In the genomic region with DNA sequence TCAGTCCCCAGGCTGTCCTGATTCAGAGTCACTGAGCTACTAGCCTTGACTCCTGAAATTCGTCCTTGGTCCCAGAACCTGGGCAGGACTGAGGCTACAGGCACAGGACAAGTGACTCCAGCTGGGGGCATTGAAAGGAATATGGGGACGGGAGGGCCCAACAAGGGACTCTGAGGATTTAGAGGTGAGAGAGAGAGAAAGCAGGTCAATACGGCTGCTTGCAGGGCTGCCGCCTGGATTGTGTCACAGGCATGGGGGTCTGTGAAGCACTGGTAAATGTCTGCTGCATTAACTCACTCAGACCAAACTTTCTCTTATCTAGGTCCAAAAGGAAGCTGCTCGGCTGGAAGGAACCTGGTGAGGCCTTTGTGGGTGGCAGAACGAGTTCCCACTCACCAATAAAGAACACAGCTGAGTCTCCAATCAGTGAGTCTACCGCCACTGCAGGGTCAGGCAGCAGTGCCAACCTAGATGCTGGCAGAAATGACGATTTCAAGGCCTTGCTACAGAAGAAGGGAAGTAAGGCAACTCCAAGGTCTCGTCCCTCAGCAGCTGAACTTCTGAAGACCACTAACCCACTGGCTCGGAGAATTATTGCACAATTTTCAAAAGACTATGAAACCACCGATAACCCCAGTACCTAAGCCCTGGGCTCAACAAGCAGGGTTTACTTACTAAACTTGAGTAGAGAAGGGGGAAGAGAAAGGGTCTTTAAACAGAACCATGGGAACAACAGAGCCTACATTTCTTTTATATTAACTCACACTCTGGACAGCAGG, we compare ENCODE assay signal across 1 cellular context.
A peak's percentile ranks its signal among the peaks of the same experiment; 100 is the strongest.
TF ChIP-seq lines count a peak whose summit lies in the region.

No MANE protein-coding gene starts in this region.

TF ChIP-seq in IMR-90, 13 proteins besides CTCF, POLR2A, EP300 and RAD21:
- TF ChIP-seq SMC3 (IDR thresholded peaks at IDR 0.05; ENCODE audit: low read depth, low read length), result no peak
- peak; percentile 56 for TF ChIP-seq CEBPB (IDR thresholded peaks at IDR 0.05; ENCODE audit: low read depth, low read length)
